31 cellular contexts compared by ENCODE assay signal in the genomic region with DNA sequence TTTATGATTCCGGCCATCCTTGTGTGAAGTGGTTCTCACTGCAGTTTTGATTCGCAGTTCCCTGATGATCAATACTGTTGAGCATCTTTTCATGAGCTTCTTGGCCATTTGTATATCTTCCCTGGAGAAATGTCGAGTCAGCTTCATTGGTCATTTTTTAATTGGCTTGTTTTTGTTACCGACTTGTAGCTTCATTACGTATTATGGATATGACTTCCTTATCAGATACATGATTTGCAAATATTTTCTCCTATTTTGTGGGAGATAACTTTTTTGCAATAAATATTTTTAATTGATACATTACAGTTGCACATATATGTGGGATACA.
"Had no signal": no experiment of that assay in that cellular context is flagged by ENCODE, and none has a peak within 500 bp of the region (broad histone marks: within the 10 kb centered on the region; RNA-seq: fewer than 3 reads in every experiment).

No MANE protein-coding gene starts in this region.

- H3K36me3 Mint-ChIP-seq: natural killer cell; neural progenitor cell; stimulated activated memory B cell treated with anti-CD40 and anti-IgM and Interleukin-4, amounts not matched to agents 10 μg/mL and 1 μg/mL and 100 μg/mL, for 72 hours; type B pancreatic cell had no signal

- H3K4me1 ChIP-seq: neural progenitor cell, psoas muscle, spleen, suprapubic skin, testis, tibial artery, transverse colon, upper lobe of right lung, uterus had no signal

- H3K9me3 ChIP-seq: ovary, psoas muscle, spleen, suprapubic skin, testis, tibial artery, transverse colon, upper lobe of right lung, uterus had no signal

- H3K4me3 Mint-ChIP-seq: natural killer cell; nephron; neural progenitor cell; stimulated activated memory B cell treated with anti-CD40 and anti-IgM and Interleukin-4, amounts not matched to agents 10 μg/mL and 1 μg/mL and 100 μg/mL, for 72 hours; stimulated activated naive CD8-positive, alpha-beta T cell treated with anti-CD3 and anti-CD28 coated beads, Interleukin-15, amount 100 ng/mL, for 72 hours; type B pancreatic cell had no signal

- H3K4me1 Mint-ChIP-seq: natural killer cell, nephron, neural progenitor cell had no signal

- H3K27me3 ChIP-seq: neural progenitor cell, ovary, spleen, suprapubic skin, testis, tibial artery, transverse colon, upper lobe of right lung, uterus had no signal

- H3K4me2 ChIP-seq: neural progenitor cell, smooth muscle cell had no signal

- H3K36me3 ChIP-seq: neural progenitor cell, ovary, spleen, suprapubic skin, tibial artery, transverse colon, upper lobe of right lung, uterus had no signal

- ATAC-seq: natural killer cell; psoas muscle; right cardiac atrium; sciatic nerve; stimulated activated memory B cell treated with anti-CD40 and anti-IgM and Interleukin-4, amounts not matched to agents 10 μg/mL and 1 μg/mL and 100 μg/mL, for 72 hours; stimulated activated naive CD8-positive, alpha-beta T cell treated with anti-CD3 and anti-CD28 coated beads, Interleukin-15, amount 100 ng/mL, for 72 hours; stimulated activated naive CD8-positive, alpha-beta T cell treated with anti-CD3 and anti-CD28 coated beads, Interleukin-15, Interleukin-2, amounts not matched to agents 100 U/mL and 50 U/mL, for 24 hours; upper lobe of right lung had no signal

- H3K27me3 Mint-ChIP-seq: progenitor cell of endocrine pancreas; stimulated activated naive CD8-positive, alpha-beta T cell treated with anti-CD3 and anti-CD28 coated beads, Interleukin-15, amount 100 ng/mL, for 72 hours; type B pancreatic cell had no signal

- H3K27ac Mint-ChIP-seq: natural killer cell; nephron; neural progenitor cell; stimulated activated memory B cell treated with anti-CD40 and anti-IgM and Interleukin-4, amounts not matched to agents 10 μg/mL and 1 μg/mL and 100 μg/mL, for 72 hours; type B pancreatic cell had no signal

- H3K9me3 Mint-ChIP-seq: natural killer cell; nephron; neural progenitor cell; stimulated activated memory B cell treated with anti-CD40 and anti-IgM and Interleukin-4, amounts not matched to agents 10 μg/mL and 1 μg/mL and 100 μg/mL, for 72 hours; stimulated activated naive CD8-positive, alpha-beta T cell treated with anti-CD3 and anti-CD28 coated beads, Interleukin-15, amount 100 ng/mL, for 72 hours; type B pancreatic cell had no signal

- H3K27ac ChIP-seq: neural progenitor cell, ovary, parathyroid adenoma, psoas muscle, skin epidermis, spleen, suprapubic skin, testis, tibial artery, transverse colon, upper lobe of right lung, uterus had no signal

- H3K4me3 ChIP-seq: neural progenitor cell, ovary, psoas muscle, skin epidermis, smooth muscle cell, spleen, suprapubic skin, testis, tibial artery, transverse colon, upper lobe of right lung, uterus had no signal

- DNase-seq: natural killer cell; occipital lobe; ovary; posterior cingulate gyrus; psoas muscle; right cardiac atrium; spleen; stimulated activated CD4-positive, alpha-beta T cell treated with anti-CD3 and anti-CD28 coated beads, Interleukin-12 subunit alpha, Interleukin-12 subunit beta, amount 100 ng/mL, for 4 hours; stimulated activated CD4-positive, alpha-beta T cell treated with anti-CD3 and anti-CD28 coated beads, Interleukin-1b, Interleukin-23, amount 100 ng/mL, for 48 hours; stimulated activated CD4-positive, alpha-beta T cell treated with anti-CD3 and anti-CD28 coated beads, Interleukin-4, amount 100 ng/mL, for 1 hour; stimulated activated CD4-positive, alpha-beta T cell treated with anti-CD3 and anti-CD28 coated beads, Interleukin-4, amount 100 ng/mL, for 4 hours; stimulated activated CD8-positive, alpha-beta memory T cell treated with anti-CD3 and anti-CD28 coated beads, Interleukin-4, amount 100 ng/mL, for 48 hours; stimulated activated naive CD4-positive, alpha-beta T cell; stimulated activated naive CD8-positive, alpha-beta T cell treated with anti-CD3 and anti-CD28 coated beads, Interleukin-15, amount 100 ng/mL, for 72 hours; stimulated activated naive CD8-positive, alpha-beta T cell treated with anti-CD3 and anti-CD28 coated beads, Interleukin-15, Interleukin-2, amounts not matched to agents 100 U/mL and 50 U/mL, for 24 hours; substantia nigra; testis; tibial artery; transverse colon; upper lobe of right lung; uterus had no signal
